In the genomic region with DNA sequence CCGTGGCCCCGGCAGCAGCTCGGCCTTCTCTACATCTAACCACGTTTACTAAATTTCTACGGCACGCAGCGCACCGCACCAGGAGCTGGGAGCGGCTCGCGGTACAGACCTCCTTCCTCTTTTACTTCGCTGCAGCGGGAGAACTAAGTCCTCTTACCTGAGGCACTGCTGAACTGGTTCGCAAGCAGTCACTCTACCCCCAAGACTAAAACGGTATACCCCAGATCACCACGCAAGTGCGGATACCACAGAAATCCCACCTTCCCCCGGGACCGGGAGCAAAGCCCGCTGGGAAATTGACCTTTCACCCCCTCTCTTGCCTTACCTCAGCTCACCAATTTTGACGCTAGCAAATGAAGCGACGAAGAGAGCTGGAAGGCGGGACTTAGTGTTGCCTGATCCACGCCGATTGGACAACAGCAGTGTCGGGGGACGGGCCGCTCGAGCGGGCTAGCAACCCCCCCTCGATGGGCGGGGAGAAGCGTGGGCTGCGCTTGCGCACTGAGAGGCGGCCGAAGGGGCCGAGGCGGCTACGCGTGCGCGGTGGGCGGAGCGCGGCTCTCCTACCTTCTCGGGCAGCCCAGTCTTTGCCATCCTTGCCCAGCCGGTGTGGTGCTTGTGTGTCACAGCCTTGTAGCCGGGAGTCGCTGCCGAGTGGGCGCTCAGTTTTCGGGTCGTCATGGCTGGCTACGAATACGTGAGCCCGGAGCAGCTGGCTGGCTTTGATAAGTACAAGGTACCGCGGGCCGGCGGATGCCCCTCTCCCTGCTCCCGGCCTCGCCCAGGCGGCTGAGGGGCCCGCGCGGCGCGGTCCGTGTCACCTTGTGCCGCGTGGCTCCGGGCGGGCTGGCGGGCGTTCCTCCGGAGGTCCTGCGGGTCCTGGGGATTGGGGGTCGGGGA, we compare ENCODE assay signal across 8 cellular contexts. TPM values are rescaled to one million over a fixed set of nuclear protein-coding genes. Genes with fewer than 3 reads are reported as not detected.
A peak's percentile ranks its signal among the peaks of the same experiment; 100 is the strongest.
DNase-seq lines count a peak whose midpoint lies in the region; ATAC-seq and TF ChIP-seq lines count a peak whose summit lies in the region.

TSS of gene SELENOI (plus strand) at position 590 of the 900 bp plus-strand sequence. CDS start at position 680, 90 bp downstream.

- H3K27ac Mint-ChIP-seq in IgD-negative memory B cell: peak within 1 kb of the TSS; percentile 90 to 99 (median 97)

- ATAC-seq in GM21529 (IDR thresholded peaks at IDR 0.05; ENCODE audit: unreplicated experiment): peak; percentile 94

- H3K27me3 Mint-ChIP-seq in IgD-negative memory B cell: no peaks in the 10 kb centered on the region

- TF ChIP-seq CTCF in epithelial cell of esophagus (IDR thresholded peaks at IDR 0.05; ENCODE audit: insufficient read depth, low read depth, low read length, missing control alignments): no peak

- peaks cover 19 to 31% (median 24%) of the 10 kb centered on the region in 3 donors for H3K4me1 Mint-ChIP-seq in IgD-negative memory B cell

- no peaks in the 10 kb centered on the region for H3K9me3 Mint-ChIP-seq in IgD-negative memory B cell

- H3K4me1 ChIP-seq in mononuclear cell (ENCODE audit: insufficient read depth, low read length): peaks cover 28% of the 10 kb centered on the region

- DNase-seq in DMS 273 treated with DMSO at 0.1 percent for 48 hours (lab: John Stamatoyannopoulos, UW): peak; percentile 98
- peak; percentile 86 for DNase-seq in OCI-M2 (lab: John Stamatoyannopoulos, UW; ENCODE audit: unreplicated experiment)
- DNase-seq in activated T-cell treated with anti-CD3 and anti-CD28 coated beads for 4 hours: peak; percentile 99
- peak; percentile 99 for DNase-seq in epithelial cell of esophagus (ENCODE audit: low read depth)
- peak; percentile 99 for DNase-seq in stimulated activated CD8-positive, alpha-beta memory T cell treated with anti-CD3 and anti-CD28 coated beads, Interleukin-4, amount 100 ng/mL, for 1 hour (ENCODE audit: low read depth in 2 of 2, low spot score in 1 of 2)

- H3K27me3 ChIP-seq in mononuclear cell (ENCODE audit: insufficient read depth, low read length): no peaks in the 10 kb centered on the region

- no peaks in the 10 kb centered on the region for H3K36me3 Mint-ChIP-seq in IgD-negative memory B cell

- peak within 1 kb of the TSS; percentile 89 for H3K4me3 ChIP-seq in epithelial cell of esophagus (ENCODE audit: low read length)
- H3K4me3 ChIP-seq in mononuclear cell (ENCODE audit: low read length): peak within 1 kb of the TSS; percentile 70

- peak within 1 kb of the TSS; percentile 96 to 100 (median 96) for H3K4me3 Mint-ChIP-seq in IgD-negative memory B cell

- H3K9me3 ChIP-seq in mononuclear cell (ENCODE audit: low read depth, low read length): no peaks in the 10 kb centered on the region

RNA-seq across cellular contexts. Expression of gene SELENOI, which starts in this region (rescaled TPM):
- 2.6 TPM for polyA plus RNA-seq in IgD-negative memory B cell
- total RNA-seq in mononuclear cell: 27.3 TPM

Comparison
In these comparisons a context has a peak if more than half of its experiments do, and no peak if none do; other contexts are left out.
1. Peak in every context shown above with its lines: DNase-seq, ATAC-seq and H3K4me3 ChIP-seq.